ENCODE assay signal across 10 cellular contexts in genomic region chr19:56108447-56109195, GRCh38. TPM values are rescaled to one million over a fixed set of nuclear protein-coding genes. Genes with fewer than 3 reads are reported as not detected.
DNase-seq lines count a peak whose midpoint lies in the region; ATAC-seq and TF ChIP-seq lines count a peak whose summit lies in the region.
"Had no signal": no experiment of that assay in that cellular context is flagged by ENCODE, and none has a peak within 500 bp of the region (broad histone marks: within the 10 kb centered on the region; RNA-seq: fewer than 3 reads in every experiment).

No MANE protein-coding gene starts in this region.

- H3K27ac ChIP-seq in HEK293 (ENCODE audit: extremely low read depth, low read depth, low read length) (no peak overlapping the region), cingulate gyrus (ENCODE audit: low read depth, low read length) (peak overlapping the region; percentile 54), layer of hippocampus (ENCODE audit: low read depth, low read length) (peak overlapping the region; percentile 52), skeletal muscle tissue (ENCODE audit: low read depth, low read length) (no peak overlapping the region)

- H3K9ac ChIP-seq in skeletal muscle tissue (ENCODE audit: low read depth in 1 of 3, low read length in 3 of 3): peak overlapping the region in 1 of 3 donors; percentile 57

- POLR2A ChIA-PET in HEK293 (lab: Yijun Ruan, JAX): interaction anchor here (1.5 kb wide), 2 partner anchors 11 to 12 kb away, joined by 3 read pairs; partner anchors contain the start of gene ZNF787

- H3K4me3 ChIP-seq in HEK293 (ENCODE audit: low read depth, low read length): no peak overlapping the region
- peak overlapping the region; percentile 40 to 52 (median 43) for H3K4me3 ChIP-seq in skeletal muscle tissue (ENCODE audit: low read length in 3 of 3)

- H3K4me1 ChIP-seq in HEK293 (ENCODE audit: control insufficient read depth, insufficient read depth, low read length) (peaks cover 29% of the 10 kb centered on the region), skeletal muscle tissue (ENCODE audit: control insufficient read depth in 3 of 3, insufficient read depth in 3 of 3, low read length in 3 of 3) (peaks cover 59 to 65% (median 64%) of the 10 kb centered on the region in 3 donors)

- H3K36me3 ChIP-seq in HEK293 (ENCODE audit: control insufficient read depth in 2 of 2, insufficient read depth in 1 of 2, low read length in 2 of 2) (peaks cover 0 to 3% of the 10 kb centered on the region in 2 experiments; a peak in 2 of 3 replicates), skeletal muscle tissue (ENCODE audit: control insufficient read depth in 3 of 3, insufficient read depth in 3 of 3, low read length in 3 of 3) (peaks cover 0 to 2% (median 0%) of the 10 kb centered on the region in 3 donors)

- no peaks in the 10 kb centered on the region for H3K27me3 ChIP-seq in layer of hippocampus (ENCODE audit: control insufficient read depth, insufficient read depth, low read length)
- H3K27me3 ChIP-seq in skeletal muscle tissue (ENCODE audit: control insufficient read depth in 3 of 3, insufficient read depth in 3 of 3, low read length in 3 of 3): no peaks in the 10 kb centered on the region

- DNase-seq in NCI-H226 (no peak), NOMO-1 treated with DMSO at 0.1 percent for 48 hours (lab: John Stamatoyannopoulos, UW; ENCODE audit: unreplicated experiment) (no peak), NCI-H2196 (lab: John Stamatoyannopoulos, UW; ENCODE audit: unreplicated experiment) (no peak)
- DNase-seq: DMS153, HCEC 1CT had no signal

- H3K9me3 ChIP-seq in HEK293 (ENCODE audit: control insufficient read depth, insufficient read depth, low read depth, low read length): no peaks in the 10 kb centered on the region
- H3K9me3 ChIP-seq in skeletal muscle tissue (ENCODE audit: control insufficient read depth in 3 of 3, low read length in 3 of 3): no peaks in the 10 kb centered on the region

- no peak for ATAC-seq in GM19452 (IDR thresholded peaks at IDR 0.05; ENCODE audit: unreplicated experiment)

- CTCF ChIA-PET in HEK293 (lab: Yijun Ruan, JAX): interaction anchor here (0.6 to 1.1 kb wide), 2 partner anchors 61 to 65 kb away, joined by 3 to 4 read pairs; no protein-coding TSS in a partner anchor

- no peak for TF ChIP-seq CTCF in HEK293 (tag by site-specific recombination; IDR thresholded peaks at IDR 0.05)

TF ChIP-seq in HEK293, 187 proteins besides CTCF, POLR2A, EP300 and RAD21:
- TF ChIP-seq ZBTB6 (tag by site-specific recombination; IDR thresholded peaks at IDR 0.05) (no peak), EGR2 (tag by site-specific recombination; IDR thresholded peaks at IDR 0.05; ENCODE audit: low read depth) (0 out of 2 replicates have a peak, but pooled peaks have one; percentile 38), ZFHX2 (tag by site-specific recombination; conservative IDR thresholded peaks at IDR 0.05) (peak; percentile 43)

RNA-seq across cellular contexts. Expression of gene ZNF787, which starts 12.5 kb away (rescaled TPM):
- total RNA-seq in skeletal muscle tissue: 34.4 TPM

RNA-seq across cellular contexts. Expression of gene ZNF444, which starts 32.5 kb away (rescaled TPM):
- total RNA-seq in skeletal muscle tissue: 7.3 TPM

Comparison
In these comparisons a context has a peak if more than half of its experiments do, and no peak if none do; other contexts are left out.
1. H3K27ac ChIP-seq: peak in cingulate gyrus (single experiment) and layer of hippocampus (single experiment); none in HEK293 (single experiment) and skeletal muscle tissue (single experiment).